9 cellular contexts compared by ENCODE assay signal in genomic region chr9:107172160-107172978, GRCh38.
DNase-seq lines count a peak whose midpoint lies in the region; ATAC-seq, FAIRE-seq and TF ChIP-seq lines count a peak whose summit lies in the region.
"Had no signal": no experiment of that assay in that cellular context is flagged by ENCODE, and none has a peak within 500 bp of the region (broad histone marks: within the 10 kb centered on the region; RNA-seq: fewer than 3 reads in every experiment).

No MANE protein-coding gene starts in this region.

- H3K18ac ChIP-seq in H1 (ENCODE audit: extremely low read depth, low read length) = no peak overlapping the region

- H3K36me3 Mint-ChIP-seq in Caco-2 (ENCODE audit: insufficient read depth, unreplicated experiment) = no peaks in the 10 kb centered on the region

- H2AK5ac ChIP-seq in H1 (ENCODE audit: low read depth, low read length) = no peak overlapping the region

- no peak overlapping the region for H3K4me2 ChIP-seq in H1 (ENCODE audit: insufficient read depth in 1 of 2, low read depth in 2 of 2, low read length in 2 of 2)

- no peak for TF ChIP-seq EP300 in H1 (IDR thresholded peaks at IDR 0.05; ENCODE audit: borderline replicate concordance in 1 of 2, low read depth in 2 of 2, low read length in 2 of 2)

- no peak overlapping the region for H3K4ac ChIP-seq in H1 (replicated peaks; ENCODE audit: insufficient read length, low read depth, low read length)

- H3K4me1 Mint-ChIP-seq in Caco-2 (ENCODE audit: low read depth, unreplicated experiment) = no peaks in the 10 kb centered on the region

- H2AFZ ChIP-seq in H1 (ENCODE audit: low read length) = no peak overlapping the region

- H3K4me3 Mint-ChIP-seq in Caco-2 (ENCODE audit: unreplicated experiment) = no peak overlapping the region
- H3K4me3 Mint-ChIP-seq: dendritic cell treated with granulocyte-macrophage colony-stimulating factor and Interleukin-4, amounts not matched to agents 40 ng/mL and 50 ng/mL, for 4 days had no signal

- POLR2A ChIA-PET in Caco-2 (lab: Charles Lee) (no interaction called here), H1 (lab: Charles Lee; ENCODE audit: partially characterized antibody) (interaction anchor here (0.6 kb wide), 1 partner anchor 121 kb away, joined by 3 read pairs; no protein-coding TSS in a partner anchor)

- no peak overlapping the region for H3K4me3 ChIP-seq in Caco-2 (ENCODE audit: low read depth, low read length)
- H3K4me3 ChIP-seq in H1 (ENCODE audit: extremely low read depth in 1 of 4, insufficient read depth in 2 of 4, low read depth in 3 of 4, low read length in 4 of 4) = no peak overlapping the region

- no TSS peak for BruUV-seq in Caco-2 (replicated peaks; lab: Mats Ljungman, UMichigan)

- H3K23me2 ChIP-seq in H1 (ENCODE audit: low read depth, low read length) = no peaks in the 10 kb centered on the region

- no peak overlapping the region for H3K27ac ChIP-seq in H1 (ENCODE audit: low read depth, low read length)

- no peak overlapping the region for H4K8ac ChIP-seq in H1 (ENCODE audit: extremely low read depth, insufficient read depth, low read length)

- no peak overlapping the region for H3K27ac Mint-ChIP-seq in Caco-2 (ENCODE audit: unreplicated experiment)
- H3K27ac Mint-ChIP-seq: dendritic cell treated with granulocyte-macrophage colony-stimulating factor and Interleukin-4, amounts not matched to agents 40 ng/mL and 50 ng/mL, for 4 days had no signal

- no peaks in the 10 kb centered on the region for H4K20me1 ChIP-seq in H1 (replicated peaks in 1 of 2; ENCODE audit: control insufficient read depth in 1 of 2, insufficient read depth in 2 of 2, low read length in 2 of 2)

- no peaks in the 10 kb centered on the region for H3K27me3 Mint-ChIP-seq in Caco-2 (ENCODE audit: insufficient read depth, unreplicated experiment)

- no peak overlapping the region for H2BK5ac ChIP-seq in H1 (ENCODE audit: low read depth, low read length)

- H3K79me1 ChIP-seq in H1 (ENCODE audit: low read depth, low read length) = no peaks in the 10 kb centered on the region

- H3K9me3 Mint-ChIP-seq in Caco-2 (ENCODE audit: unreplicated experiment) = no peaks in the 10 kb centered on the region
- H3K9me3 Mint-ChIP-seq: dendritic cell treated with granulocyte-macrophage colony-stimulating factor and Interleukin-4, amounts not matched to agents 40 ng/mL and 50 ng/mL, for 4 days had no signal

- 66% methylated on average over 4 of the region's 4 CpGs; no CpG with 5 or more reads in 1 of the 2 experiments for WGBS in H1 (ENCODE audit: extremely low coverage in 1 of 2, insufficient coverage in 1 of 2, insufficient read length in 1 of 2, insufficient replicate concordance in 2 of 2, low coverage in 1 of 2, low lambda C conversion rate in 2 of 2, missing lambda C conversion rate in 1 of 2), 2 experiments

- H3K23ac ChIP-seq in H1 (ENCODE audit: insufficient read length) = no peak overlapping the region

- intact Hi-C loops in Caco-2 (cut with micrococcal nuclease; ENCODE audit: unreplicated experiment) = loop anchor here (1.0 to 10.0 kb wide), 5 partner anchors 14 to 1270 kb away; partner anchors contain the start of gene ZNF462

- TF ChIP-seq RAD21 in H1 (IDR thresholded peaks at IDR 0.05 in 1 of 2, conservative IDR thresholded peaks at IDR 0.05 in 1 of 2; ENCODE audit: low read depth in 2 of 2, low read length in 2 of 2) = peak; percentile 94 to 95

- no peak overlapping the region for H2BK120ac ChIP-seq in H1 (replicated peaks; ENCODE audit: low read depth, low read length)

- H4K91ac ChIP-seq in H1 (replicated peaks; ENCODE audit: insufficient read length, low read length) = no peak overlapping the region

- no peak overlapping the region for H2BK20ac ChIP-seq in H1 (ENCODE audit: low read length)

- no peak overlapping the region for H3K56ac ChIP-seq in H1 (replicated peaks; ENCODE audit: insufficient read length, low read depth, low read length)

- H2BK15ac ChIP-seq in H1 (ENCODE audit: low read length) = no peak overlapping the region

- H2BK12ac ChIP-seq in H1 (ENCODE audit: low read depth, low read length) = no peak overlapping the region

- DNase-seq in Caco-2 = peak; percentile 72 to 80
- peak; percentile 87 for DNase-seq in NCI-H69 (lab: John Stamatoyannopoulos, UW)
- DNase-seq in activated CD4-positive, alpha-beta T cell treated with anti-CD3 and anti-CD28 coated beads, Interleukin-2, amount 50 U/mL, for 48 hours = peak; percentile 69 to 75
- DNase-seq in H1 (ENCODE audit: low read depth in 1 of 2, low spot score in 2 of 2) = peak; percentile 41 to 80
- DNase-seq in midbrain (lab: John Stamatoyannopoulos, UW) = peak; percentile 79
- peak; percentile 17 for DNase-seq in stimulated activated CD8-positive, alpha-beta memory T cell treated with anti-CD3 and anti-CD28 coated beads, Interleukin-7, amount 100 ng/mL, for 24 hours (ENCODE audit: low read depth)

- no peak overlapping the region for H3K9ac ChIP-seq in H1 (replicated peaks in 1 of 4; ENCODE audit: extremely low read depth in 1 of 4, low read depth in 3 of 4, low read length in 3 of 4)

- H3K36me3 ChIP-seq in Caco-2 (ENCODE audit: control insufficient read depth, insufficient read depth, low read length) = no peaks in the 10 kb centered on the region
- no peaks in the 10 kb centered on the region for H3K36me3 ChIP-seq in H1 (ENCODE audit: control insufficient read depth in 2 of 4, insufficient read depth in 4 of 4, low read length in 3 of 4)

- TF ChIP-seq POLR2A in H1 (IDR thresholded peaks at IDR 0.05; ENCODE audit: control extremely low read depth in 1 of 2, low read depth in 2 of 2, low read length in 2 of 2) = no peak

- CTCF ChIA-PET in Caco-2 (lab: Charles Lee) (interaction anchor here (0.6 to 1.0 kb wide), 8 partner anchors 8 to 639 kb away, joined by 3 to 8 read pairs (median 4); no protein-coding TSS in a partner anchor), H1 (lab: Charles Lee; ENCODE audit: partially characterized antibody) (interaction anchor here (0.5 to 8.4 kb wide), 18 partner anchors 9 to 1333 kb away, joined by 3 to 91 read pairs (median 3); no protein-coding TSS in a partner anchor)

- H3K9me3 ChIP-seq in Caco-2 (no peaks in the 10 kb centered on the region), H1 (ENCODE audit: insufficient read depth in 2 of 2, low read depth in 1 of 2, low read length in 1 of 2) (no peaks in the 10 kb centered on the region)

- no peak overlapping the region for H4K5ac ChIP-seq in H1 (ENCODE audit: insufficient read length, low read depth, low read length)

- H3K27me3 ChIP-seq in Caco-2 (replicated peaks; ENCODE audit: control insufficient read depth, insufficient read depth, low read length) = no peaks in the 10 kb centered on the region
- no peaks in the 10 kb centered on the region for H3K27me3 ChIP-seq in H1 (replicated peaks in 1 of 4; ENCODE audit: control insufficient read depth in 3 of 4, extremely low read depth in 1 of 4, insufficient read depth in 3 of 4, low read length in 3 of 4)

- ATAC-seq in GM19455 (IDR thresholded peaks at IDR 0.05; ENCODE audit: unreplicated experiment) (peak; percentile 66), HG03520 (IDR thresholded peaks at IDR 0.05; ENCODE audit: unreplicated experiment) (peak; percentile 53)

- H3K4me1 ChIP-seq in Caco-2 (peaks cover 6% of the 10 kb centered on the region; the same call in 1 of the 2 replicates), H1 (replicated peaks in 1 of 4; ENCODE audit: control insufficient read depth in 3 of 4, insufficient read depth in 4 of 4, low read length in 3 of 4) (peaks cover 0 to 6% (median under 1%) of the 10 kb centered on the region in 4 experiments; a peak in 1 of 7 replicates)

- FAIRE-seq in H1 (lab: Jason Lieb, UNC) = peak; percentile 98

- TF ChIP-seq CTCF in Caco-2 (IDR thresholded peaks at IDR 0.05; ENCODE audit: insufficient read depth in 1 of 2, low read depth in 1 of 2, low read length in 1 of 2, severe bottlenecking in 1 of 2, unreplicated experiment in 1 of 2) = peak; percentile 82 to 87
- peak; percentile 32 to 91 (median 85) for TF ChIP-seq CTCF in H1 (IDR thresholded peaks at IDR 0.05; ENCODE audit: control extremely low read depth in 1 of 3, insufficient read depth in 1 of 3, low read depth in 1 of 3, low read length in 3 of 3)

- no peaks in the 10 kb centered on the region for H3K79me2 ChIP-seq in H1 (ENCODE audit: control insufficient read depth in 1 of 2, insufficient read depth in 2 of 2, low read length in 2 of 2)

- no peak overlapping the region for H3K14ac ChIP-seq in H1 (ENCODE audit: insufficient read length)

TF ChIP-seq in H1, 55 proteins besides CTCF, POLR2A, EP300 and RAD21:
- no peak for TF ChIP-seq FOSL1 (IDR thresholded peaks at IDR 0.05; ENCODE audit: insufficient read depth, low read depth, low read length)
- TF ChIP-seq SP2 (IDR thresholded peaks at IDR 0.05; ENCODE audit: low read length) = no peak
- TF ChIP-seq, protein P1, sequence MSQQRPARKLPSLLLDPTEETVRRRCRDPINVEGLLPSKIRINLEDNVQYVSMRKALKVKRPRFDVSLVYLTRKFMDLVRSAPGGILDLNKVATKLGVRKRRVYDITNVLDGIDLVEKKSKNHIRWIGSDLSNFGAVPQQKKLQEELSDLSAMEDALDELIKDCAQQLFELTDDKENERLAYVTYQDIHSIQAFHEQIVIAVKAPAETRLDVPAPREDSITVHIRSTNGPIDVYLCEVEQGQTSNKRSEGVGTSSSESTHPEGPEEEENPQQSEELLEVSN (IDR thresholded peaks at IDR 0.05) = no peak
- no peak for TF ChIP-seq KDM1A (IDR thresholded peaks at IDR 0.05; ENCODE audit: borderline replicate concordance, low read length)
- no peak for TF ChIP-seq TAF7 (optimal IDR thresholded peaks at IDR 0.05; ENCODE audit: borderline replicate concordance, low read depth, low read length)
- TF ChIP-seq BACH1 (IDR thresholded peaks at IDR 0.05; ENCODE audit: low read length) = no peak
- TF ChIP-seq JUN (IDR thresholded peaks at IDR 0.05; ENCODE audit: low read depth, low read length) = no peak
- TF ChIP-seq SIRT6 (IDR thresholded peaks at IDR 0.05; ENCODE audit: low read length) = no peak
- no peak for TF ChIP-seq YY1 (IDR thresholded peaks at IDR 0.05; ENCODE audit: low read depth, low read length)
- TF ChIP-seq NANOG (IDR thresholded peaks at IDR 0.05; ENCODE audit: insufficient read depth, low read depth, low read length, poor library complexity, severe bottlenecking) = no peak
- no peak for TF ChIP-seq SIX5 (IDR thresholded peaks at IDR 0.05; ENCODE audit: low read depth, low read length)
- no peak for TF ChIP-seq BCL11A (IDR thresholded peaks at IDR 0.05; ENCODE audit: low read depth in 2 of 2, low read length in 2 of 2)
- no peak for TF ChIP-seq KDM4A (IDR thresholded peaks at IDR 0.05; ENCODE audit: low read depth, low read length, severe bottlenecking)
- no peak for TF ChIP-seq CREB1 (IDR thresholded peaks at IDR 0.05)
- no peak for TF ChIP-seq SRF (IDR thresholded peaks at IDR 0.05; ENCODE audit: low read depth, low read length)
TF ChIP-seq in H1: peak in this region for 0.

Comparison
In these comparisons a context has a peak if more than half of its experiments do, and no peak if none do; other contexts are left out.
1. DNase-seq: peak in every context shown above with its lines; median percentile 87 in NCI-H69; 79 in midbrain; 76 in Caco-2; 72 in activated CD4-positive, alpha-beta T cell treated with anti-CD3 and anti-CD28 coated beads, Interleukin-2, amount 50 U/mL, for 48 hours; 60 in H1; 17 in stimulated activated CD8-positive, alpha-beta memory T cell treated with anti-CD3 and anti-CD28 coated beads, Interleukin-7, amount 100 ng/mL, for 24 hours.